ENCODE assay signal across 3 cellular contexts in the genomic region with DNA sequence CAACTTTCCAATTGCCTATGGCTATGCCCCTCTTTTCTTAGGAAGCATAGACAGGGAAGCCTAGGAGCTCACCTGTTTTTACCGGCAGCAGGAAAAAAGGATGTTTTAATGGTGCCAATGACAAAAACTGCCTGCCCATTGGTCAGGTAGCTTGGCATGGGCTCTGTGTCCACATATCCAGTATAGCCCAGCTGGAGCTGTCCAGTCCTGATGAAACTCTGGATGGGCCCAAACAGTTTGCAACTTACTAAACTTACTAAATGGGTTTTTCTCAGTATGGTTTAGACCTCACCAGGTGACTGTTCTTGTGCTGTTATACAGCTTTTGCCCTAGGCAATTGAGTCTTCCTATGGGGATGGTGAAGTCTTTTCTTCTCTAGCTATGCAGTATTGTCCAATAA.
TF ChIP-seq lines count a peak whose summit lies in the region.

No MANE protein-coding gene starts in this region.

TF ChIP-seq in liver, 16 proteins besides CTCF, POLR2A, EP300 and RAD21:
- TF ChIP-seq, protein P1, sequence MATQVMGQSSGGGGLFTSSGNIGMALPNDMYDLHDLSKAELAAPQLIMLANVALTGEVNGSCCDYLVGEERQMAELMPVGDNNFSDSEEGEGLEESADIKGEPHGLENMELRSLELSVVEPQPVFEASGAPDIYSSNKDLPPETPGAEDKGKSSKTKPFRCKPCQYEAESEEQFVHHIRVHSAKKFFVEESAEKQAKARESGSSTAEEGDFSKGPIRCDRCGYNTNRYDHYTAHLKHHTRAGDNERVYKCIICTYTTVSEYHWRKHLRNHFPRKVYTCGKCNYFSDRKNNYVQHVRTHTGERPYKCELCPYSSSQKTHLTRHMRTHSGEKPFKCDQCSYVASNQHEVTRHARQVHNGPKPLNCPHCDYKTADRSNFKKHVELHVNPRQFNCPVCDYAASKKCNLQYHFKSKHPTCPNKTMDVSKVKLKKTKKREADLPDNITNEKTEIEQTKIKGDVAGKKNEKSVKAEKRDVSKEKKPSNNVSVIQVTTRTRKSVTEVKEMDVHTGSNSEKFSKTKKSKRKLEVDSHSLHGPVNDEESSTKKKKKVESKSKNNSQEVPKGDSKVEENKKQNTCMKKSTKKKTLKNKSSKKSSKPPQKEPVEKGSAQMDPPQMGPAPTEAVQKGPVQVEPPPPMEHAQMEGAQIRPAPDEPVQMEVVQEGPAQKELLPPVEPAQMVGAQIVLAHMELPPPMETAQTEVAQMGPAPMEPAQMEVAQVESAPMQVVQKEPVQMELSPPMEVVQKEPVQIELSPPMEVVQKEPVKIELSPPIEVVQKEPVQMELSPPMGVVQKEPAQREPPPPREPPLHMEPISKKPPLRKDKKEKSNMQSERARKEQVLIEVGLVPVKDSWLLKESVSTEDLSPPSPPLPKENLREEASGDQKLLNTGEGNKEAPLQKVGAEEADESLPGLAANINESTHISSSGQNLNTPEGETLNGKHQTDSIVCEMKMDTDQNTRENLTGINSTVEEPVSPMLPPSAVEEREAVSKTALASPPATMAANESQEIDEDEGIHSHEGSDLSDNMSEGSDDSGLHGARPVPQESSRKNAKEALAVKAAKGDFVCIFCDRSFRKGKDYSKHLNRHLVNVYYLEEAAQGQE (IDR thresholded peaks at IDR 0.05): peak; percentile 44
- TF ChIP-seq RXRA (IDR thresholded peaks at IDR 0.05): no peak

TF ChIP-seq in HepG2, 621 proteins besides CTCF, POLR2A, EP300 and RAD21:
- TF ChIP-seq, protein P2, sequence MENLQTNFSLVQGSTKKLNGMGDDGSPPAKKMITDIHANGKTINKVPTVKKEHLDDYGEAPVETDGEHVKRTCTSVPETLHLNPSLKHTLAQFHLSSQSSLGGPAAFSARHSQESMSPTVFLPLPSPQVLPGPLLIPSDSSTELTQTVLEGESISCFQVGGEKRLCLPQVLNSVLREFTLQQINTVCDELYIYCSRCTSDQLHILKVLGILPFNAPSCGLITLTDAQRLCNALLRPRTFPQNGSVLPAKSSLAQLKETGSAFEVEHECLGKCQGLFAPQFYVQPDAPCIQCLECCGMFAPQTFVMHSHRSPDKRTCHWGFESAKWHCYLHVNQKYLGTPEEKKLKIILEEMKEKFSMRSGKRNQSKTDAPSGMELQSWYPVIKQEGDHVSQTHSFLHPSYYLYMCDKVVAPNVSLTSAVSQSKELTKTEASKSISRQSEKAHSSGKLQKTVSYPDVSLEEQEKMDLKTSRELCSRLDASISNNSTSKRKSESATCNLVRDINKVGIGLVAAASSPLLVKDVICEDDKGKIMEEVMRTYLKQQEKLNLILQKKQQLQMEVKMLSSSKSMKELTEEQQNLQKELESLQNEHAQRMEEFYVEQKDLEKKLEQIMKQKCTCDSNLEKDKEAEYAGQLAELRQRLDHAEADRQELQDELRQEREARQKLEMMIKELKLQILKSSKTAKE (CRISPR knock-in tag; IDR thresholded peaks at IDR 0.05; ENCODE audit: borderline replicate concordance): no peak
- TF ChIP-seq FOXM1 (CRISPR knock-in tag; IDR thresholded peaks at IDR 0.05) (no peak), GTF3A (CRISPR knock-in tag; conservative IDR thresholded peaks at IDR 0.05) (no peak), ZNF343 (CRISPR knock-in tag; IDR thresholded peaks at IDR 0.05) (no peak), IRX3 (CRISPR knock-in tag; IDR thresholded peaks at IDR 0.05; ENCODE audit: borderline replicate concordance, low read depth) (no peak), ZNF10 (CRISPR knock-in tag; IDR thresholded peaks at IDR 0.05; ENCODE audit: borderline replicate concordance, low read depth) (no peak), ZNF781 (CRISPR knock-in tag; IDR thresholded peaks at IDR 0.05; ENCODE audit: borderline replicate concordance, not compliant biosample characterization) (no peak), ZNF773 (CRISPR knock-in tag; IDR thresholded peaks at IDR 0.05; ENCODE audit: borderline replicate concordance) (no peak), REXO4 (CRISPR knock-in tag; IDR thresholded peaks at IDR 0.05; ENCODE audit: borderline replicate concordance) (no peak), RFX5 (IDR thresholded peaks at IDR 0.05; ENCODE audit: low read depth, low read length) (no peak), ZNF891 (CRISPR knock-in tag; IDR thresholded peaks at IDR 0.05) (no peak), PCBP2 (optimal IDR thresholded peaks at IDR 0.05; ENCODE audit: low read depth, low read length, poor library complexity, severe bottlenecking) (no peak), KDM3A (CRISPR knock-in tag; IDR thresholded peaks at IDR 0.05; ENCODE audit: low read depth) (no peak), RXRB (CRISPR knock-in tag; IDR thresholded peaks at IDR 0.05; ENCODE audit: borderline replicate concordance) (no peak)
- TF ChIP-seq, protein P3, sequence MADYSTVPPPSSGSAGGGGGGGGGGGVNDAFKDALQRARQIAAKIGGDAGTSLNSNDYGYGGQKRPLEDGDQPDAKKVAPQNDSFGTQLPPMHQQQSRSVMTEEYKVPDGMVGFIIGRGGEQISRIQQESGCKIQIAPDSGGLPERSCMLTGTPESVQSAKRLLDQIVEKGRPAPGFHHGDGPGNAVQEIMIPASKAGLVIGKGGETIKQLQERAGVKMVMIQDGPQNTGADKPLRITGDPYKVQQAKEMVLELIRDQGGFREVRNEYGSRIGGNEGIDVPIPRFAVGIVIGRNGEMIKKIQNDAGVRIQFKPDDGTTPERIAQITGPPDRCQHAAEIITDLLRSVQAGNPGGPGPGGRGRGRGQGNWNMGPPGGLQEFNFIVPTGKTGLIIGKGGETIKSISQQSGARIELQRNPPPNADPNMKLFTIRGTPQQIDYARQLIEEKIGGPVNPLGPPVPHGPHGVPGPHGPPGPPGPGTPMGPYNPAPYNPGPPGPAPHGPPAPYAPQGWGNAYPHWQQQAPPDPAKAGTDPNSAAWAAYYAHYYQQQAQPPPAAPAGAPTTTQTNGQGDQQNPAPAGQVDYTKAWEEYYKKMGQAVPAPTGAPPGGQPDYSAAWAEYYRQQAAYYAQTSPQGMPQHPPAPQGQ (CRISPR knock-in tag; IDR thresholded peaks at IDR 0.05; ENCODE audit: borderline replicate concordance): no peak
- TF ChIP-seq, protein P4, sequence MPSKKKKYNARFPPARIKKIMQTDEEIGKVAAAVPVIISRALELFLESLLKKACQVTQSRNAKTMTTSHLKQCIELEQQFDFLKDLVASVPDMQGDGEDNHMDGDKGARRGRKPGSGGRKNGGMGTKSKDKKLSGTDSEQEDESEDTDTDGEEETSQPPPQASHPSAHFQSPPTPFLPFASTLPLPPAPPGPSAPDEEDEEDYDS (CRISPR knock-in tag; IDR thresholded peaks at IDR 0.05): no peak

TF ChIP-seq in A549, 52 proteins besides CTCF, POLR2A, EP300 and RAD21:
- TF ChIP-seq, protein P1 (IDR thresholded peaks at IDR 0.05): peak; percentile 36; the same call in 1 of the 2 replicates
- no peak for TF ChIP-seq BHLHE40 (IDR thresholded peaks at IDR 0.05; ENCODE audit: low read depth, low read length)
